ENCODE assay signal across 18 cellular contexts in genomic region chr15:45585069-45585468, GRCh38. TPM values are rescaled to one million over a fixed set of nuclear protein-coding genes. Genes with fewer than 3 reads are reported as not detected.
A peak's percentile ranks its signal among the peaks of the same experiment; 100 is the strongest.
DNase-seq lines count a peak whose midpoint lies in the region; TF ChIP-seq lines count a peak whose summit lies in the region.
"Had no signal": no experiment of that assay in that cellular context is flagged by ENCODE, and none has a peak within 500 bp of the region (broad histone marks: within the 10 kb centered on the region; RNA-seq: fewer than 3 reads in every experiment).

No MANE protein-coding gene starts in this region.

- WGBS in HUES64 = 72% methylated on average over 4 of the region's 4 CpGs
- WGBS in hepatocyte (ENCODE audit: low lambda C conversion rate, missing lambda C conversion rate) = 92% methylated on average over 4 of the region's 4 CpGs

- H3K36me3 ChIP-seq in HUES64 (ENCODE audit: insufficient read depth, low read length) (no peaks in the 10 kb centered on the region), hepatocyte (replicated peaks; ENCODE audit: insufficient read depth, low read depth) (no peaks in the 10 kb centered on the region)

- H3K4me1 Mint-ChIP-seq in CD14-positive monocyte (peaks cover 44% of the 10 kb centered on the region), progenitor cell of endocrine pancreas (ENCODE audit: low read depth) (peaks cover 24% of the 10 kb centered on the region), HFFc6 (ENCODE audit: low read depth) (peaks cover 24% of the 10 kb centered on the region)

- no peak overlapping the region for H3K4me3 ChIP-seq in HUES64 (ENCODE audit: low read length)
- H3K4me3 ChIP-seq in hepatocyte = no peak overlapping the region
- H3K4me3 ChIP-seq: A549 had no signal

- H3K27me3 Mint-ChIP-seq in CD14-positive monocyte (ENCODE audit: low read depth in 3 of 3) = peaks cover 5 to 10% (median 7%) of the 10 kb centered on the region in 3 donors
- H3K27me3 Mint-ChIP-seq in progenitor cell of endocrine pancreas = no peaks in the 10 kb centered on the region
- peaks cover 2% of the 10 kb centered on the region for H3K27me3 Mint-ChIP-seq in HFFc6 (ENCODE audit: insufficient read depth)

- H3K4me3 Mint-ChIP-seq in CD14-positive monocyte (no peak overlapping the region), progenitor cell of endocrine pancreas (ENCODE audit: low read depth) (peak overlapping the region; percentile 98), HFFc6 (no peak overlapping the region)

- no peaks in the 10 kb centered on the region for H4K20me1 ChIP-seq in hepatocyte (ENCODE audit: insufficient read depth, poor library complexity, severe bottlenecking)

- TF ChIP-seq CTCF in CD14-positive monocyte (IDR thresholded peaks at IDR 0.05) = no peak
- TF ChIP-seq CTCF in hepatocyte (IDR thresholded peaks at IDR 0.05; ENCODE audit: poor library complexity) = no peak
- TF ChIP-seq CTCF in progenitor cell of endocrine pancreas (IDR thresholded peaks at IDR 0.05; ENCODE audit: unreplicated experiment) = no peak
- TF ChIP-seq CTCF in HFFc6 (IDR thresholded peaks at IDR 0.05) = no peak

- H3K27ac Mint-ChIP-seq in CD14-positive monocyte (peak overlapping the region in 4 of 7 donors; percentile 21 to 90 (median 82)), progenitor cell of endocrine pancreas (no peak overlapping the region), HFFc6 (no peak overlapping the region)
- H3K27ac Mint-ChIP-seq: GM23338 had no signal

- H3K9me2 ChIP-seq in hepatocyte (replicated peaks; ENCODE audit: insufficient read depth) = no peaks in the 10 kb centered on the region

- H3K9me3 ChIP-seq in HUES64 (ENCODE audit: insufficient read depth, low read depth, low read length) (no peaks in the 10 kb centered on the region), hepatocyte (ENCODE audit: low read depth) (no peaks in the 10 kb centered on the region)
- H3K9me3 ChIP-seq: A549 had no signal

- H3K9ac ChIP-seq in HUES64 (ENCODE audit: low read depth, low read length) = no peak overlapping the region; the same call in 1 of the 2 replicates

- intact Hi-C loops in CD14-positive monocyte (cut with micrococcal nuclease) = loop anchor here in 1 of 2 donors (10.0 kb wide), 1 partner anchor 50 kb away; the partner anchor contains the start of gene SQOR

- H3K9me3 Mint-ChIP-seq in CD14-positive monocyte (peaks cover 0 to 4% (median 0%) of the 10 kb centered on the region in 7 donors), progenitor cell of endocrine pancreas (ENCODE audit: low read depth) (no peaks in the 10 kb centered on the region), HFFc6 (no peaks in the 10 kb centered on the region)
- H3K9me3 Mint-ChIP-seq: GM23338 had no signal

- H3K27ac ChIP-seq in HUES64 (ENCODE audit: low read depth, low read length) (0 out of 2 replicates have a peak overlapping the region, but pooled peaks have one; percentile 16), hepatocyte (peak overlapping the region; percentile 98)
- H3K27ac ChIP-seq: A549 had no signal

- peak overlapping the region; percentile 88 for H3K4me2 ChIP-seq in hepatocyte

- H3K4me1 ChIP-seq in HUES64 (ENCODE audit: insufficient read depth, low read length) (peaks cover 13% of the 10 kb centered on the region), hepatocyte (ENCODE audit: insufficient read depth) (peaks cover 23% of the 10 kb centered on the region)

- peaks cover 33% of the 10 kb centered on the region for H3K79me2 ChIP-seq in hepatocyte

- H3K36me3 Mint-ChIP-seq in CD14-positive monocyte = peaks cover 2 to 6% of the 10 kb centered on the region in 2 donors
- no peaks in the 10 kb centered on the region for H3K36me3 Mint-ChIP-seq in progenitor cell of endocrine pancreas (ENCODE audit: insufficient read depth)
- peaks cover 4% of the 10 kb centered on the region; the same call in 1 of the 2 replicates for H3K36me3 Mint-ChIP-seq in HFFc6 (ENCODE audit: low read depth)

- no peak overlapping the region for H2AFZ ChIP-seq in hepatocyte
- H2AFZ ChIP-seq: GM23338 had no signal

- H3K27me3 ChIP-seq in HUES64 (ENCODE audit: insufficient read depth, low read length) (peaks cover 2% of the 10 kb centered on the region; the same call in 1 of the 2 replicates), hepatocyte (no peaks in the 10 kb centered on the region)

- DNase-seq in CD14-positive monocyte (ENCODE audit: low spot score) (no peak), hepatocyte (ENCODE audit: low spot score) (no peak), progenitor cell of endocrine pancreas (ENCODE audit: low spot score, unreplicated experiment) (no peak), NCI-H2227 treated with DMSO at 0.1 percent for 48 hours (lab: John Stamatoyannopoulos, UW) (no peak), HFFc6 (no peak), nucleus accumbens (lab: John Stamatoyannopoulos, UW) (no peak)
- DNase-seq in activated CD4-positive, alpha-beta T cell treated with anti-CD3 and anti-CD28 coated beads for 4 hours = no peak
- DNase-seq: Calu3, DMS79, GF-D8, KBM-7, NCI-H1092 treated with DMSO at 0.1 percent for 48 hours, NCI-H1694, NCI-H2107, NCI-H345 had no signal

RNA-seq across cellular contexts. Expression of gene BLOC1S6, which starts 2.1 kb away (rescaled TPM):
- polyA plus RNA-seq in CD14-positive monocyte (10 to 100 TPM; 47.9 to 54.9 TPM), hepatocyte (24.7 and 26.5 TPM in 2 replicates)
- 27.5 TPM for polyA plus RNA-seq in HUES64 (2013, experiment 1 of 2)
- polyA plus RNA-seq in HUES64 (2013, experiment 2 of 2) = 30.6 TPM
- total RNA-seq in hepatocyte (49.3 and 62.3 TPM in 2 replicates), progenitor cell of endocrine pancreas (45.8 and 50.8 TPM in 2 replicates)
- total RNA-seq in HFFc6 (2021; fragmentation: NEBNext Ultra II Directional; extraction: Animal tissue kit (Norgen Biotek cat#: 25700)) = 10 to 100 TPM; 55.2 to 67.2 (median 59.4) TPM

RNA-seq across cellular contexts. Expression of gene SQOR, which starts 49.8 kb away (rescaled TPM):
- 100 to 1,000 TPM; 232 to 292 TPM for polyA plus RNA-seq in CD14-positive monocyte
- polyA plus RNA-seq in HUES64 (2013, experiment 1 of 2) = not detected
- not detected for polyA plus RNA-seq in HUES64 (2013, experiment 2 of 2)
- 27.3 and 37.0 TPM in 2 replicates for total RNA-seq in hepatocyte
- polyA plus RNA-seq in hepatocyte = 24.7 and 30.1 TPM in 2 replicates
- 35.6 and 39.3 TPM in 2 replicates for total RNA-seq in progenitor cell of endocrine pancreas
- 10 to 100 TPM; 25.3 to 43.2 (median 39.7) TPM for total RNA-seq in HFFc6 (2021; fragmentation: NEBNext Ultra II Directional; extraction: Animal tissue kit (Norgen Biotek cat#: 25700))
- total RNA-seq: GM23338 had no signal

Comparison
In these comparisons a context has a peak if more than half of its experiments do, and no peak if none do; other contexts are left out.
1. H3K27ac Mint-ChIP-seq: peak in CD14-positive monocyte (4 of 7); none in progenitor cell of endocrine pancreas (single experiment) and HFFc6 (single experiment).